Comparison of ENCODE assay signal across 25 cellular contexts in the genomic region with DNA sequence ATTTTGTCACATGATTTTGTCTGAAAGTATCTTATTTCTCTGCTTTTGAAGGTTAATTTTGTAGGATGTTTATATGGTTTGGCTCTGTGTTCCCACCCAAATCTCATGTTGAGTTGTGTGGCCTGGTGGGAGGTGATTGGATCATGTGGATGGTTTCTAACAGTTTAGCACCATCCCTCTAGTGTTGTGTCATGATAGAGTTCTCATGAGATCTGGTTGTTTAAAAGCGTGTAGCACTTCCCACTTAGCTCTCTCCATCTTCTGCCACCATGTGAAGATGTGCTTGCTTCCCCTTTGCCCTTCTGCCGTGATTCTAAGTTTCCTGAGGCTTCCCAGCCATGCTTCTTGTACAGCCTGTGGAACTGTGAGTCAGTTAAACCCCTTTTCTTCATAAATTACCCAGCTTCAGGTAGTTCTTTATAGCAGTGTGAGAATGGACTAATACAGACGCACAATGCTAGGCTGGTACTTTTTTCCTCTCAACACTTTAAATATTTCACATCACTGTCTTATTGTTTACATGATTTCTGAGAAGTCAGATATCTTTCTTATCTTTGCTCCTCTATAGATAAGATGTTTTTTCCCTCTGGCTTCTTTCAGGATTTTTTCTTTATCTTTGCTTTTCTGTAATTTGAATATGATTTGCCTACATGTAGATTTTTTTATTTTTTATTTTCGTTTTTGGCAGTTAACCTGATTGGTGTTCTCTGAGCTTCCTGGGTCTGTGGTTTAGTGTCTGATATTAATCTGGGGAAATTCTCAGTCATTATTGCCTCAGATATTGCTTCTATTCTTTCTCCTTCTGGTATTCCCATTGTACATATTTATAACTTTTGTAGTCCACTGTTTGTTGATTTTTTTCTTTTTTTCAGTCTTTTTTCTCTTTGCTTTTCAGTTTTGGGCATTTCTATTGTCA. TPM values are rescaled to one million over a fixed set of nuclear protein-coding genes. Genes with fewer than 3 reads are reported as not detected.
DNase-seq lines count a peak whose midpoint lies in the region; ATAC-seq and TF ChIP-seq lines count a peak whose summit lies in the region.
"Had no signal": no experiment of that assay in that cellular context is flagged by ENCODE, and none has a peak within 500 bp of the region (broad histone marks: within the 10 kb centered on the region; RNA-seq: fewer than 3 reads in every experiment).

No MANE protein-coding gene starts in this region.

- no peaks in the 10 kb centered on the region for H3K9me3 ChIP-seq in effector memory CD4-positive, alpha-beta T cell (ENCODE audit: control insufficient read depth, low read length)
- H3K9me3 ChIP-seq in testis, result no peaks in the 10 kb centered on the region

- TF ChIP-seq CTCF in testis (IDR thresholded peaks at IDR 0.05), result no peak

- H3K27me3 ChIP-seq in effector memory CD4-positive, alpha-beta T cell (replicated peaks; ENCODE audit: control insufficient read depth, insufficient read depth, low read length, poor library complexity, severe bottlenecking), result no peaks in the 10 kb centered on the region
- no peaks in the 10 kb centered on the region for H3K27me3 ChIP-seq in testis
- H3K27me3 ChIP-seq: MG63 had no signal

- intact Hi-C loops in activated CD4-positive, alpha-beta memory T cell treated with anti-CD3 and anti-CD28 coated beads for 36 hours (cut with micrococcal nuclease), result no loop called here
- intact Hi-C loops in testis (cut with DNase I; ENCODE audit: low total_unique reads), result no loop called here

- CTCF ChIA-PET in activated CD4-positive, alpha-beta memory T cell treated with anti-CD3 and anti-CD28 coated beads for 36 hours (lab: Charles Lee), result interaction anchor here (0.7 kb wide), 1 partner anchor 323 kb away, joined by 3 read pairs; no protein-coding TSS in a partner anchor

- peaks cover 25% of the 10 kb centered on the region for H3K9me3 Mint-ChIP-seq in activated T-cell treated with anti-CD3 and anti-CD28 coated beads, Interleukin-2, amount 50 U/mL, for 24 hours
- H3K9me3 Mint-ChIP-seq in activated CD4-positive, alpha-beta memory T cell treated with anti-CD3 and anti-CD28 coated beads for 36 hours, result peaks cover 28% of the 10 kb centered on the region

- no peaks in the 10 kb centered on the region for H3K27me3 Mint-ChIP-seq in activated T-cell treated with anti-CD3 and anti-CD28 coated beads, Interleukin-2, amount 50 U/mL, for 24 hours
- no peaks in the 10 kb centered on the region for H3K27me3 Mint-ChIP-seq in activated CD4-positive, alpha-beta memory T cell treated with anti-CD3 and anti-CD28 coated beads for 36 hours
- H3K27me3 Mint-ChIP-seq: naive B cell had no signal

- DNase-seq in activated T-cell treated with anti-CD3 and anti-CD28 coated beads, Interleukin-2, amount 50 U/mL, for 24 hours, result no peak
- DNase-seq in activated T-cell treated with anti-CD3 and anti-CD28 coated beads for 4 hours (no peak), testis (no peak), A172 (ENCODE audit: low spot score) (no peak)
- no peak for DNase-seq in activated CD4-positive, alpha-beta memory T cell treated with anti-CD3 and anti-CD28 coated beads for 36 hours
- no peak for DNase-seq in effector memory CD4-positive, alpha-beta T cell
- DNase-seq in stimulated activated naive CD4-positive, alpha-beta T cell treated with Interleukin-2 at 50 U/mL for 16 hours (lab: John Stamatoyannopoulos, UW), result peak; percentile 6
- DNase-seq: ACHN; activated gamma-delta T cell; C1 segment of cervical spinal cord; DMS153; GDM1; GM23248; left cardiac atrium; mesendoderm; MG63; naive B cell; NCI-H1436; NCI-H748 treated with DMSO at 0.1 percent for 48 hours; stimulated activated CD4-positive, alpha-beta T cell treated with anti-CD3 and anti-CD28 coated beads, Interleukin-15, amount 100 ng/mL, for 24 hours; SW 1271 had no signal

- ATAC-seq in HG03196 (IDR thresholded peaks at IDR 0.05; ENCODE audit: unreplicated experiment), result no peak
- ATAC-seq: left cardiac atrium, Right ventricle myocardium inferior, sciatic nerve had no signal

- peaks cover 36% of the 10 kb centered on the region for H3K36me3 Mint-ChIP-seq in activated T-cell treated with anti-CD3 and anti-CD28 coated beads, Interleukin-2, amount 50 U/mL, for 24 hours (ENCODE audit: low read depth)
- H3K36me3 Mint-ChIP-seq in activated CD4-positive, alpha-beta memory T cell treated with anti-CD3 and anti-CD28 coated beads for 36 hours, result peaks cover 29% of the 10 kb centered on the region

- H3K4me3 Mint-ChIP-seq in activated T-cell treated with anti-CD3 and anti-CD28 coated beads, Interleukin-2, amount 50 U/mL, for 24 hours, result peak overlapping the region; percentile 43
- H3K4me3 Mint-ChIP-seq in activated CD4-positive, alpha-beta memory T cell treated with anti-CD3 and anti-CD28 coated beads for 36 hours, result peak overlapping the region; percentile 50
- H3K4me3 Mint-ChIP-seq: naive B cell had no signal

- H3K4me1 ChIP-seq in effector memory CD4-positive, alpha-beta T cell (ENCODE audit: control insufficient read depth, insufficient read depth, low read length, poor library complexity, severe bottlenecking), result peaks cover 14% of the 10 kb centered on the region
- H3K4me1 ChIP-seq in testis, result no peaks in the 10 kb centered on the region
- H3K4me1 ChIP-seq: parathyroid adenoma had no signal

- no peak for TF ChIP-seq POLR2A in testis (IDR thresholded peaks at IDR 0.05)

- H3K4me3 ChIP-seq in effector memory CD4-positive, alpha-beta T cell (ENCODE audit: insufficient read depth, low read depth, low read length, poor library complexity, severe bottlenecking), result peak overlapping the region; percentile 30
- no peak overlapping the region for H3K4me3 ChIP-seq in testis
- H3K4me3 ChIP-seq: GM23248, MG63 had no signal

- peak overlapping the region; percentile 86 for H3K27ac Mint-ChIP-seq in activated T-cell treated with anti-CD3 and anti-CD28 coated beads, Interleukin-2, amount 50 U/mL, for 24 hours
- peak overlapping the region; percentile 81 for H3K27ac Mint-ChIP-seq in activated CD4-positive, alpha-beta memory T cell treated with anti-CD3 and anti-CD28 coated beads for 36 hours

- peaks cover 27% of the 10 kb centered on the region for H3K4me1 Mint-ChIP-seq in activated T-cell treated with anti-CD3 and anti-CD28 coated beads, Interleukin-2, amount 50 U/mL, for 24 hours (ENCODE audit: low read depth)
- peaks cover 37% of the 10 kb centered on the region for H3K4me1 Mint-ChIP-seq in activated CD4-positive, alpha-beta memory T cell treated with anti-CD3 and anti-CD28 coated beads for 36 hours (ENCODE audit: low read depth)

- WGBS in testis, 2 donors, result 84 to 94% methylated on average over 4 of the region's 4 CpGs

- H3K27ac ChIP-seq in effector memory CD4-positive, alpha-beta T cell (ENCODE audit: insufficient read depth, low read length, poor library complexity, severe bottlenecking), result peak overlapping the region; percentile 65
- H3K27ac ChIP-seq in testis, result no peak overlapping the region
- H3K27ac ChIP-seq: GM23248, parathyroid adenoma had no signal

- POLR2A ChIA-PET in activated CD4-positive, alpha-beta memory T cell treated with anti-CD3 and anti-CD28 coated beads for 36 hours (lab: Charles Lee), result interaction anchor here (1.2 kb wide), 1 partner anchor 13 kb away, joined by 5 read pairs; no protein-coding TSS in a partner anchor

- no peaks in the 10 kb centered on the region for H3K36me3 ChIP-seq in effector memory CD4-positive, alpha-beta T cell (ENCODE audit: control insufficient read depth, insufficient read depth, low read length)
- no peaks in the 10 kb centered on the region for H3K36me3 ChIP-seq in testis (ENCODE audit: low read depth, missing control alignments)
- H3K36me3 ChIP-seq: MG63 had no signal

RNA-seq across cellular contexts. Expression of gene BTD, which starts 22.2 kb away (rescaled TPM):
- total RNA-seq in activated CD4-positive, alpha-beta memory T cell treated with anti-CD3 and anti-CD28 coated beads for 36 hours, result 1 to 10 TPM; 8.6 to 8.7 TPM
- 10 to 100 TPM; 31.3 to 44.7 TPM for total RNA-seq in testis
- 54.7 TPM for polyA plus RNA-seq in testis (ENCODE audit: insufficient read depth, low read depth, low replicate concordance)
- total RNA-seq in A172 (2014; rRNA removed; shearing (Covaris generic)), result 14.6 and 26.4 TPM in 2 replicates

RNA-seq across cellular contexts. Expression of gene HACL1, which starts 22.4 kb away (rescaled TPM):
- total RNA-seq in activated CD4-positive, alpha-beta memory T cell treated with anti-CD3 and anti-CD28 coated beads for 36 hours, result 10 to 100 TPM; 29.9 to 30.0 TPM
- total RNA-seq in testis, result 10 to 100 TPM; 35.7 to 44.3 TPM
- polyA plus RNA-seq in testis (ENCODE audit: insufficient read depth, low read depth, low replicate concordance), result 42.2 TPM
- total RNA-seq in A172 (2014; rRNA removed; shearing (Covaris generic)), result 35.8 and 49.2 TPM in 2 replicates
